In genomic region chr13:35489050-35489449, GRCh38 we compare ENCODE assay signal across 15 cellular contexts.
"Had no signal": no experiment of that assay in that cellular context is flagged by ENCODE, and none has a peak within 500 bp of the region (broad histone marks: within the 10 kb centered on the region; RNA-seq: fewer than 3 reads in every experiment).

No MANE protein-coding gene starts in this region.

- ATAC-seq: activated CD8-positive, alpha-beta T cell treated with anti-CD3 and anti-CD28 coated beads for 36 hours; activated naive CD4-positive, alpha-beta T cell treated with anti-CD3 and anti-CD28 coated beads, Interleukin-2, amount 50 U/mL, for 72 hours; esophagus mucosa; natural killer cell; stimulated activated naive B cell treated with anti-CD40 and anti-IgM and Interleukin-4, amounts not matched to agents 10 μg/mL and 1 μg/mL and 100 μg/mL, for 72 hours; WTC11 had no signal

- DNase-seq: activated CD4-positive, alpha-beta T cell treated with anti-CD3 and anti-CD28 coated beads for 4 hours; activated CD8-positive, alpha-beta memory T cell treated with anti-CD3 and anti-CD28 coated beads, Interleukin-2, amount 50 U/mL, for 4 hours; activated CD8-positive, alpha-beta T cell treated with anti-CD3 and anti-CD28 coated beads for 36 hours; activated effector memory CD4-positive, alpha-beta T cell treated with anti-CD3 and anti-CD28 coated beads, Interleukin-2, amount 50 U/mL, for 16 hours; activated T-cell treated with anti-CD3 and anti-CD28 coated beads, Interleukin-2, amount 50 U/mL, for 48 hours; kidney glomerular epithelial cell; mesenchymal stem cell; natural killer cell; posterior cingulate gyrus; stimulated activated CD4-positive, alpha-beta T cell treated with anti-CD3 and anti-CD28 coated beads, Interleukin-4, amount 100 ng/mL, for 1 hour; stimulated activated naive B cell treated with anti-CD40 and anti-IgM and Interleukin-4, amounts not matched to agents 10 μg/mL and 1 μg/mL and 100 μg/mL, for 72 hours; thyroid gland had no signal

- H3K4me3 ChIP-seq: thyroid gland had no signal
